ENCODE assay signal across 10 cellular contexts in genomic region chr20:13029687-13030510, GRCh38. TPM values are rescaled to one million over a fixed set of nuclear protein-coding genes. Genes with fewer than 3 reads are reported as not detected.
DNase-seq lines count a peak whose midpoint lies in the region; ATAC-seq and TF ChIP-seq lines count a peak whose summit lies in the region.
"Had no signal": no experiment of that assay in that cellular context is flagged by ENCODE, and none has a peak within 500 bp of the region (broad histone marks: within the 10 kb centered on the region; RNA-seq: fewer than 3 reads in every experiment).

No MANE protein-coding gene starts in this region.

- DNase-seq in AG04450 (ENCODE audit: low read depth, low spot score), result peak; percentile 51
- DNase-seq in HPDE6-E6E7 (ENCODE audit: extremely low spot score), result peak; percentile 92
- peak; percentile 75 for DNase-seq in brain pericyte (ENCODE audit: low read depth, low spot score)
- no peak for DNase-seq in lower lobe of right lung
- no peak for DNase-seq in cerebellum (ENCODE audit: low spot score)
- DNase-seq in CD4-positive, alpha-beta memory T cell, result no peak
- DNase-seq: heart left ventricle, NCI-H510A had no signal

- CTCF ChIA-PET in AG04450 (lab: Charles Lee), result interaction anchor here (0.9 to 1.6 kb wide), 3 partner anchors 60 to 90 kb away, joined by 3 to 5 read pairs (median 3); no protein-coding TSS in a partner anchor
- CTCF ChIA-PET in CD4-positive, alpha-beta memory T cell (lab: Charles Lee; ENCODE audit: partially characterized antibody), result no interaction called here

- no peaks in the 10 kb centered on the region for H3K36me3 Mint-ChIP-seq in CD4-positive, alpha-beta memory T cell

- POLR2A ChIA-PET in AG04450 (lab: Yijun Ruan, JAX), result no interaction called here
- POLR2A ChIA-PET in CD4-positive, alpha-beta memory T cell (lab: Charles Lee; ENCODE audit: partially characterized antibody), result no interaction called here

- H3K27me3 Mint-ChIP-seq in CD4-positive, alpha-beta memory T cell, result no peaks in the 10 kb centered on the region

- ATAC-seq in lower lobe of right lung (peak; percentile 46 to 49), HG02852 (IDR thresholded peaks at IDR 0.05; ENCODE audit: unreplicated experiment) (no peak), HG03097 (IDR thresholded peaks at IDR 0.05; ENCODE audit: low FRiP score, unreplicated experiment) (no peak)

- H3K4me3 Mint-ChIP-seq in CD4-positive, alpha-beta memory T cell, result no peak overlapping the region

- H3K4me3 ChIP-seq in AG04450 (ENCODE audit: low read depth, low read length), result no peak overlapping the region
- H3K4me3 ChIP-seq in lower lobe of right lung, result no peak overlapping the region
- no peak overlapping the region for H3K4me3 ChIP-seq in CD4-positive, alpha-beta memory T cell (ENCODE audit: low read length in 2 of 2)
- H3K4me3 ChIP-seq: heart left ventricle had no signal

- TF ChIP-seq CTCF in AG04450 (IDR thresholded peaks at IDR 0.05; ENCODE audit: low read depth, low read length) (no peak), lower lobe of right lung (IDR thresholded peaks at IDR 0.05) (no peak)

- H3K27ac ChIP-seq in AG04450 (ENCODE audit: low read depth, low read length) (no peak overlapping the region), lower lobe of right lung (no peak overlapping the region)
- no peak overlapping the region for H3K27ac ChIP-seq in CD4-positive, alpha-beta memory T cell (ENCODE audit: low read depth, low read length)
- H3K27ac ChIP-seq: heart left ventricle had no signal

- no peaks in the 10 kb centered on the region for H3K36me3 ChIP-seq in lower lobe of right lung
- H3K36me3 ChIP-seq in CD4-positive, alpha-beta memory T cell (ENCODE audit: insufficient read depth, low read length), result no peaks in the 10 kb centered on the region
- H3K36me3 ChIP-seq: heart left ventricle had no signal

- H3K9me3 ChIP-seq in AG04450 (ENCODE audit: control insufficient read depth, insufficient read depth, low read length) (no peaks in the 10 kb centered on the region), lower lobe of right lung (no peaks in the 10 kb centered on the region)
- no peaks in the 10 kb centered on the region for H3K9me3 ChIP-seq in CD4-positive, alpha-beta memory T cell (ENCODE audit: control insufficient read depth in 1 of 2, low read length in 2 of 2)
- H3K9me3 ChIP-seq: heart left ventricle had no signal

- peaks cover 0 to 3% (median 0%) of the 10 kb centered on the region in 8 donors for H3K9me3 Mint-ChIP-seq in CD4-positive, alpha-beta memory T cell

- H3K27ac Mint-ChIP-seq in CD4-positive, alpha-beta memory T cell, result no peak overlapping the region

- H3K27me3 ChIP-seq in AG04450 (ENCODE audit: control insufficient read depth, insufficient read depth, low read length) (no peaks in the 10 kb centered on the region), lower lobe of right lung (ENCODE audit: low read depth) (no peaks in the 10 kb centered on the region)
- H3K27me3 ChIP-seq in CD4-positive, alpha-beta memory T cell (ENCODE audit: insufficient read depth, low read length), result no peaks in the 10 kb centered on the region
- H3K27me3 ChIP-seq: heart left ventricle had no signal

- intact Hi-C loops in lower lobe of right lung (cut with DNase I), result no loop called here
- intact Hi-C loops in CD4-positive, alpha-beta memory T cell (cut with micrococcal nuclease), result no loop called here

- H3K4me1 Mint-ChIP-seq in CD4-positive, alpha-beta memory T cell, result no peaks in the 10 kb centered on the region

- no peaks in the 10 kb centered on the region for H3K4me1 ChIP-seq in lower lobe of right lung
- no peaks in the 10 kb centered on the region for H3K4me1 ChIP-seq in CD4-positive, alpha-beta memory T cell (ENCODE audit: insufficient read depth, low read length)

RNA-seq across cellular contexts. Expression of gene SPTLC3, which starts 21.1 kb away (rescaled TPM):
- polyA plus RNA-seq in AG04450 (2011; rRNA removed), result 2.7 and 2.8 TPM in 2 replicates
- polyA minus RNA-seq in AG04450 (2011; rRNA and poly(A)+ RNA removed), result 1.5 and 2.1 TPM in 2 replicates
- 18.7 TPM for total RNA-seq in lower lobe of right lung
- 2.4 TPM for total RNA-seq in cerebellum
- under 1 TPM; 0.06 to 0.26 TPM for total RNA-seq in CD4-positive, alpha-beta memory T cell
- under 1 TPM; 0.41 to 0.89 TPM for polyA plus RNA-seq in CD4-positive, alpha-beta memory T cell

Comparison
In these comparisons a context has a peak if more than half of its experiments do, and no peak if none do; other contexts are left out.
1. DNase-seq: peak in AG04450 (single experiment), HPDE6-E6E7 (single experiment) and brain pericyte (single experiment); none in lower lobe of right lung (single experiment), cerebellum (single experiment) and CD4-positive, alpha-beta memory T cell (0 of 5).
2. ATAC-seq: peak in lower lobe of right lung (2 of 2); none in HG02852 (single experiment) and HG03097 (single experiment).